13 cellular contexts compared by ENCODE assay signal in the genomic region with DNA sequence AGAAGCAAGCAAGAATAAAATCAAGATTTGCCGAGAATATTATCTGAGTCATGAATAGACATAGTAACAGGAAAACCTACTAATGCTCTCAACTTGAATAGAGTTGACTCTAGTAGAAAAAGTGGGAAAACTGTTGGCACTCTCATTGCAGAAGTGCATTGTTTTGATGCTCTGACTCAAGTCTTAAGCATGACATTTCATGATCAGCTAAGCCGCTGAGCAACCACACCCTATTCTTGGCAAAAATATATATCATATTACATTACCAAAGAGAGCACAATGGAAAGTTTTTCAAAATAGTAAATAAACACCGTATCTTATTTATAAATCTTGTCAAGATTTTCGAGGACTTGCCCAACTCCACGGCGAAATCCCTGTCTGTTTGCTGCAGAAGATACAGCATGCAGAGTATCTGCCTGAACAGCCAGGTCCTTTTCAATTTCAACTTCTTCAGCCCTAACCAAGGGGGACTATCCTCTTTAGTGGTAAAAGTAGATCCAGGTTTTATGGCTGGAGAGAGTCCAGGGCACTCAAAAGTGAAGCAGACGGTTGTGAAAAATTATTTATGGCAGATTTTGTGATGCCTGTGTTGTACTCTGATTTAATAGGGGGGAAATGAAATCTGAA. TPM values are rescaled to one million over a fixed set of nuclear protein-coding genes. Genes with fewer than 3 reads are reported as not detected.
DNase-seq lines count a peak whose midpoint lies in the region; ATAC-seq, FAIRE-seq and TF ChIP-seq lines count a peak whose summit lies in the region.
"Had no signal": no experiment of that assay in that cellular context is flagged by ENCODE, and none has a peak within 500 bp of the region (broad histone marks: within the 10 kb centered on the region; RNA-seq: fewer than 3 reads in every experiment).

No MANE protein-coding gene starts in this region.

- peak overlapping the region; percentile 72 for H3K27ac Mint-ChIP-seq in HFFc6
- H3K27ac Mint-ChIP-seq in activated T-helper 1 cell treated with anti-CD3 and anti-CD28 coated beads, Interleukin-12 subunit alpha, Interleukin-12 subunit beta, Interleukin-2, Interleukin-4 antibody, amounts not matched to agents 30 ng/mL and 10 ng/mL and 1 ng/mL, durations not matched to agents 14 hours and 24 hours and 36 hours: no peak overlapping the region

- no peaks in the 10 kb centered on the region for H3K27me3 ChIP-seq in foreskin keratinocyte

- peaks cover 64% of the 10 kb centered on the region for H3K4me1 Mint-ChIP-seq in HFFc6 (ENCODE audit: low read depth)
- no peaks in the 10 kb centered on the region for H3K4me1 Mint-ChIP-seq in activated T-helper 1 cell treated with anti-CD3 and anti-CD28 coated beads, Interleukin-12 subunit alpha, Interleukin-12 subunit beta, Interleukin-2, Interleukin-4 antibody, amounts not matched to agents 30 ng/mL and 10 ng/mL and 1 ng/mL, durations not matched to agents 14 hours and 24 hours and 36 hours (ENCODE audit: low read depth)

- H3K4me3 Mint-ChIP-seq in HFFc6: peak overlapping the region; percentile 48
- no peak overlapping the region for H3K4me3 Mint-ChIP-seq in activated T-helper 1 cell treated with anti-CD3 and anti-CD28 coated beads, Interleukin-12 subunit alpha, Interleukin-12 subunit beta, Interleukin-2, Interleukin-4 antibody, amounts not matched to agents 30 ng/mL and 10 ng/mL and 1 ng/mL, durations not matched to agents 14 hours and 24 hours and 36 hours

- ATAC-seq in foreskin keratinocyte (peak; percentile 91), HG03159 (IDR thresholded peaks at IDR 0.05; ENCODE audit: unreplicated experiment) (no peak), GM21515 (IDR thresholded peaks at IDR 0.05; ENCODE audit: unreplicated experiment) (no peak)
- ATAC-seq: GM12878, Panc1 had no signal

- peak overlapping the region; percentile 65 for H3K27ac ChIP-seq in foreskin keratinocyte

- H3K4me1 ChIP-seq in foreskin keratinocyte: peaks cover 45% of the 10 kb centered on the region

- intact Hi-C loops in activated T-helper 1 cell treated with anti-CD3 and anti-CD28 coated beads, Interleukin-12 subunit alpha, Interleukin-12 subunit beta, Interleukin-2, Interleukin-4 antibody, amounts not matched to agents 30 ng/mL and 10 ng/mL and 1 ng/mL, durations not matched to agents 14 hours and 24 hours and 36 hours (cut with micrococcal nuclease): no loop called here

- H3K27me3 Mint-ChIP-seq in HFFc6 (ENCODE audit: insufficient read depth): no peaks in the 10 kb centered on the region
- H3K27me3 Mint-ChIP-seq in activated T-helper 1 cell treated with anti-CD3 and anti-CD28 coated beads, Interleukin-12 subunit alpha, Interleukin-12 subunit beta, Interleukin-2, Interleukin-4 antibody, amounts not matched to agents 30 ng/mL and 10 ng/mL and 1 ng/mL, durations not matched to agents 14 hours and 24 hours and 36 hours (ENCODE audit: insufficient read depth): no peaks in the 10 kb centered on the region

- no peak for FAIRE-seq in urothelium cell line (lab: Jason Lieb, UNC)
- FAIRE-seq: GM12878 had no signal

- DNase-seq in HFFc6: peak; percentile 86
- peak; percentile 49 for DNase-seq in amniotic stem cell (lab: John Stamatoyannopoulos, UW)
- DNase-seq in foreskin keratinocyte: peak; percentile 89 to 95
- DNase-seq in urothelium cell line (ENCODE audit: low spot score): peak; percentile 48
- DNase-seq in activated CD4-positive, alpha-beta T cell treated with anti-CD3 and anti-CD28 coated beads, Interleukin-2, amount 50 U/mL, for 4 hours: no peak
- no peak for DNase-seq in activated T-helper 1 cell treated with anti-CD3 and anti-CD28 coated beads, Interleukin-12 subunit alpha, Interleukin-12 subunit beta, Interleukin-2, Interleukin-4 antibody, amounts not matched to agents 30 ng/mL and 10 ng/mL and 1 ng/mL, durations not matched to agents 14 hours and 24 hours and 36 hours (ENCODE audit: low spot score)
- DNase-seq: activated naive CD4-positive, alpha-beta T cell treated with anti-CD3 and anti-CD28 coated beads, Interleukin-2, amount 50 U/mL, for 16 hours; Calu3; NCI-H2107 had no signal

- H3K9me3 Mint-ChIP-seq in HFFc6: no peaks in the 10 kb centered on the region
- H3K9me3 Mint-ChIP-seq in activated T-helper 1 cell treated with anti-CD3 and anti-CD28 coated beads, Interleukin-12 subunit alpha, Interleukin-12 subunit beta, Interleukin-2, Interleukin-4 antibody, amounts not matched to agents 30 ng/mL and 10 ng/mL and 1 ng/mL, durations not matched to agents 14 hours and 24 hours and 36 hours: no peaks in the 10 kb centered on the region

- no peaks in the 10 kb centered on the region for H3K36me3 Mint-ChIP-seq in HFFc6 (ENCODE audit: low read depth)
- H3K36me3 Mint-ChIP-seq in activated T-helper 1 cell treated with anti-CD3 and anti-CD28 coated beads, Interleukin-12 subunit alpha, Interleukin-12 subunit beta, Interleukin-2, Interleukin-4 antibody, amounts not matched to agents 30 ng/mL and 10 ng/mL and 1 ng/mL, durations not matched to agents 14 hours and 24 hours and 36 hours (ENCODE audit: low read depth): no peaks in the 10 kb centered on the region

- no peak for TF ChIP-seq CTCF in HFFc6 (IDR thresholded peaks at IDR 0.05)
- TF ChIP-seq CTCF in foreskin keratinocyte (conservative IDR thresholded peaks at IDR 0.05): no peak

RNA-seq across cellular contexts. Expression of a gene that starts 13.9 kb away (rescaled TPM):
- 10 to 100 TPM; 37.3 to 98.1 (median 90.8) TPM for total RNA-seq in HFFc6 (2021; fragmentation: NEBNext Ultra II Directional; extraction: Animal tissue kit (Norgen Biotek cat#: 25700))
- total RNA-seq in foreskin keratinocyte: 0.44 and 3.7 TPM in 2 replicates
- polyA plus RNA-seq in foreskin keratinocyte: 0.22 and 1.7 TPM in 2 replicates
- not detected in 2 replicates for total RNA-seq in activated T-helper 1 cell treated with anti-CD3 and anti-CD28 coated beads, Interleukin-12 subunit alpha, Interleukin-12 subunit beta, Interleukin-2, Interleukin-4 antibody, amounts not matched to agents 30 ng/mL and 10 ng/mL and 1 ng/mL, durations not matched to agents 14 hours and 24 hours and 36 hours
- total RNA-seq: Calu3 had no signal

Comparison
In these comparisons a context has a peak if more than half of its experiments do, and no peak if none do; other contexts are left out.
1. DNase-seq: peak in HFFc6 (single experiment), amniotic stem cell (single experiment), foreskin keratinocyte (2 of 2) and urothelium cell line (single experiment); none in activated CD4-positive, alpha-beta T cell treated with anti-CD3 and anti-CD28 coated beads, Interleukin-2, amount 50 U/mL, for 4 hours (0 of 2) and activated T-helper 1 cell treated with anti-CD3 and anti-CD28 coated beads, Interleukin-12 subunit alpha, Interleukin-12 subunit beta, Interleukin-2, Interleukin-4 antibody, amounts not matched to agents 30 ng/mL and 10 ng/mL and 1 ng/mL, durations not matched to agents 14 hours and 24 hours and 36 hours (single experiment).